In the genomic region with DNA sequence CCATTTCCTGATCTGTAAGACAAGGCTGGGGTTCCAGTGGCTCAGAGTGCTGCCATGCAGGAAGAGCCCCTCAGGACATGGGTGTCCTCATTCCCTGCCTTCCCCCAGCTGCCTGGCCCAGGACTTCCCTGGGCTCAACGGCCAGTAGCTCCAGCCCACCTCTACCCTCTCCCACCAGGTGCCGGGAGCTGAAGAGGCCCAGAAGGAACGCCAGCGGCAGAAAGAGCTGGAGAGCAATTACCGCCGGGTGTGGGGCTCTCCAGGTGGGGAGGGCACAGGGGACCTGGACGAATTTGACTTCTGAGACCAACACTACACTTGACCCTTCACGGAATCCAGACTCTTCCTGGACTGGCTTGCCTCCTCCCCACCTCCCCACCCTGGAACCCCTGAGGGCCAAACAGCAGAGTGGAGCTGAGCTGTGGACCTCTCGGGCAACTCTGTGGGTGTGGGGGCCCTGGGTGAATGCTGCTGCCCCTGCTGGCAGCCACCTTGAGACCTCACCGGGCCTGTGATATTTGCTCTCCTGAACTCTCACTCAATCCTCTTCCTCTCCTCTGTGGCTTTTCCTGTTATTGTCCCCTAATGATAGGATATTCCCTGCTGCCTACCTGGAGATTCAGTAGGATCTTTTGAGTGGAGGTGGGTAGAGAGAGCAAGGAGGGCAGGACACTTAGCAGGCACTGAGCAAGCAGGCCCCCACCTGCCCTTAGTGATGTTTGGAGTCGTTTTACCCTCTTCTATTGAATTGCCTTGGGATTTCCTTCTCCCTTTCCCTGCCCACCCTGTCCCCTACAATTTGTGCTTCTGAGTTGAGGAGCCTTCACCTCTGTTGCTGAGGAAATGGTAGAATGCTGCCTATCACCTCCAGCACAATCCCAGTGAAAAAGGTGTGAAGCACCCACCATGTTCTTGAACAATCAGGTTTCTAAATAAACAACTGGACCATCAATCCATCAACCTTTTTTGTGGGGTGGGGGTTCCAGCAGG, we compare ENCODE assay signal across 2 cellular contexts.
TF ChIP-seq lines count a peak whose summit lies in the region.

No MANE protein-coding gene starts in this region.

TF ChIP-seq in GM12891, 5 proteins besides CTCF, POLR2A, EP300 and RAD21:
- TF ChIP-seq POLR2AphosphoS5 (IDR thresholded peaks at IDR 0.05; ENCODE audit: low read depth, low read length): no peak
- no peak for TF ChIP-seq POU2F2 (IDR thresholded peaks at IDR 0.05; ENCODE audit: low read depth, low read length)
- TF ChIP-seq PAX5 (IDR thresholded peaks at IDR 0.05; ENCODE audit: insufficient read depth, low read length, severe bottlenecking): no peak
- no peak for TF ChIP-seq TAF1 (IDR thresholded peaks at IDR 0.05; ENCODE audit: low read depth, low read length)
- no peak for TF ChIP-seq SPI1 (IDR thresholded peaks at IDR 0.05; ENCODE audit: low read depth, low read length)

TF ChIP-seq in GM12878, 131 proteins besides CTCF, POLR2A, EP300 and RAD21:
- TF ChIP-seq ZSCAN29 (IDR thresholded peaks at IDR 0.05): no peak
- TF ChIP-seq ZZZ3 (IDR thresholded peaks at IDR 0.05; ENCODE audit: control insufficient read depth, insufficient read length, low read depth): no peak
- TF ChIP-seq RCOR1 (conservative IDR thresholded peaks at IDR 0.05; ENCODE audit: low read depth, low read length): no peak
- no peak for TF ChIP-seq NR2C1 (IDR thresholded peaks at IDR 0.05)
- no peak for TF ChIP-seq SP1 (IDR thresholded peaks at IDR 0.05; ENCODE audit: low read depth, low read length)
- no peak for TF ChIP-seq FOXK2 (IDR thresholded peaks at IDR 0.05)
- TF ChIP-seq, protein P1, sequence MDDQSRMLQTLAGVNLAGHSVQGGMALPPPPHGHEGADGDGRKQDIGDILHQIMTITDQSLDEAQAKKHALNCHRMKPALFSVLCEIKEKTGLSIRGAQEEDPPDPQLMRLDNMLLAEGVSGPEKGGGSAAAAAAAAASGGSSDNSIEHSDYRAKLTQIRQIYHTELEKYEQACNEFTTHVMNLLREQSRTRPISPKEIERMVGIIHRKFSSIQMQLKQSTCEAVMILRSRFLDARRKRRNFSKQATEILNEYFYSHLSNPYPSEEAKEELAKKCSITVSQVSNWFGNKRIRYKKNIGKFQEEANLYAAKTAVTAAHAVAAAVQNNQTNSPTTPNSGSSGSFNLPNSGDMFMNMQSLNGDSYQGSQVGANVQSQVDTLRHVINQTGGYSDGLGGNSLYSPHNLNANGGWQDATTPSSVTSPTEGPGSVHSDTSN (IDR thresholded peaks at IDR 0.05; ENCODE audit: insufficient replicate concordance, low read depth, low read length): no peak
- TF ChIP-seq, protein P2, sequence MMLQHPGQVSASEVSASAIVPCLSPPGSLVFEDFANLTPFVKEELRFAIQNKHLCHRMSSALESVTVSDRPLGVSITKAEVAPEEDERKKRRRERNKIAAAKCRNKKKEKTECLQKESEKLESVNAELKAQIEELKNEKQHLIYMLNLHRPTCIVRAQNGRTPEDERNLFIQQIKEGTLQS (IDR thresholded peaks at IDR 0.05; ENCODE audit: borderline replicate concordance, extremely low read depth, low read depth, low read length): no peak
- TF ChIP-seq TARDBP (IDR thresholded peaks at IDR 0.05; ENCODE audit: borderline replicate concordance): no peak
- TF ChIP-seq HDAC2 (IDR thresholded peaks at IDR 0.05): no peak
- TF ChIP-seq, protein P3, sequence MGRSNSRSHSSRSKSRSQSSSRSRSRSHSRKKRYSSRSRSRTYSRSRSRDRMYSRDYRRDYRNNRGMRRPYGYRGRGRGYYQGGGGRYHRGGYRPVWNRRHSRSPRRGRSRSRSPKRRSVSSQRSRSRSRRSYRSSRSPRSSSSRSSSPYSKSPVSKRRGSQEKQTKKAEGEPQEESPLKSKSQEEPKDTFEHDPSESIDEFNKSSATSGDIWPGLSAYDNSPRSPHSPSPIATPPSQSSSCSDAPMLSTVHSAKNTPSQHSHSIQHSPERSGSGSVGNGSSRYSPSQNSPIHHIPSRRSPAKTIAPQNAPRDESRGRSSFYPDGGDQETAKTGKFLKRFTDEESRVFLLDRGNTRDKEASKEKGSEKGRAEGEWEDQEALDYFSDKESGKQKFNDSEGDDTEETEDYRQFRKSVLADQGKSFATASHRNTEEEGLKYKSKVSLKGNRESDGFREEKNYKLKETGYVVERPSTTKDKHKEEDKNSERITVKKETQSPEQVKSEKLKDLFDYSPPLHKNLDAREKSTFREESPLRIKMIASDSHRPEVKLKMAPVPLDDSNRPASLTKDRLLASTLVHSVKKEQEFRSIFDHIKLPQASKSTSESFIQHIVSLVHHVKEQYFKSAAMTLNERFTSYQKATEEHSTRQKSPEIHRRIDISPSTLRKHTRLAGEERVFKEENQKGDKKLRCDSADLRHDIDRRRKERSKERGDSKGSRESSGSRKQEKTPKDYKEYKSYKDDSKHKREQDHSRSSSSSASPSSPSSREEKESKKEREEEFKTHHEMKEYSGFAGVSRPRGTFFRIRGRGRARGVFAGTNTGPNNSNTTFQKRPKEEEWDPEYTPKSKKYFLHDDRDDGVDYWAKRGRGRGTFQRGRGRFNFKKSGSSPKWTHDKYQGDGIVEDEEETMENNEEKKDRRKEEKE (IDR thresholded peaks at IDR 0.05): no peak
- TF ChIP-seq BRCA1 (IDR thresholded peaks at IDR 0.05; ENCODE audit: low read depth, low read length): no peak
- no peak for TF ChIP-seq ZNF384 (IDR thresholded peaks at IDR 0.05; ENCODE audit: borderline replicate concordance, low read depth, low read length)
- TF ChIP-seq MXI1 (IDR thresholded peaks at IDR 0.05; ENCODE audit: low read depth, low read length): no peak
- no peak for TF ChIP-seq MYC (IDR thresholded peaks at IDR 0.05; ENCODE audit: insufficient read depth, insufficient read length, insufficient replicate concordance, low read length, severe bottlenecking)
- TF ChIP-seq POU2F2 (IDR thresholded peaks at IDR 0.05; ENCODE audit: borderline replicate concordance, low read depth, low read length): no peak
- no peak for TF ChIP-seq ZNF207 (IDR thresholded peaks at IDR 0.05; ENCODE audit: borderline replicate concordance)
- TF ChIP-seq EZH2 (IDR thresholded peaks at IDR 0.05; ENCODE audit: borderline replicate concordance, control insufficient read depth, low read depth, low read length): no peak
- TF ChIP-seq ZBED1 (IDR thresholded peaks at IDR 0.05; ENCODE audit: borderline replicate concordance): no peak
- TF ChIP-seq ZNF217 (IDR thresholded peaks at IDR 0.05): no peak
